In genomic region chr7:21611129-21611528, GRCh38 we compare ENCODE assay signal across 22 cellular contexts.
DNase-seq lines count a peak whose midpoint lies in the region; ATAC-seq, FAIRE-seq and TF ChIP-seq lines count a peak whose summit lies in the region.
"Had no signal": no experiment of that assay in that cellular context is flagged by ENCODE, and none has a peak within 500 bp of the region (broad histone marks: within the 10 kb centered on the region; RNA-seq: fewer than 3 reads in every experiment).

No MANE protein-coding gene starts in this region.

- no peak for FAIRE-seq in small intestine (lab: Jason Lieb, UNC)
- FAIRE-seq: A204.1, D721Med, GM12892, GM19239 had no signal

- WGBS in right lobe of liver (ENCODE audit: insufficient coverage, low coverage, low lambda C conversion rate, missing lambda C conversion rate), result 34% methylated on average over 4 of the region's 4 CpGs
- WGBS in small intestine, 3 donors, result 31 to 67% (median 45%) methylated on average over 4 of the region's 4 CpGs

- H3K9me3 ChIP-seq in right lobe of liver (no peaks in the 10 kb centered on the region), small intestine (ENCODE audit: control insufficient read depth, low read depth) (no peaks in the 10 kb centered on the region)
- H3K9me3 ChIP-seq: BLaER1 had no signal

- DNase-seq in DMS53 (lab: John Stamatoyannopoulos, UW), result peak; percentile 22
- DNase-seq in DMS53 treated with DMSO at 0.1 percent for 48 hours (lab: John Stamatoyannopoulos, UW; ENCODE audit: unreplicated experiment), result no peak
- DNase-seq in left lobe of liver (ENCODE audit: low spot score), result peak; percentile 81
- DNase-seq in right lobe of liver, result peak; percentile 65 to 80 (median 80)
- peak; percentile 65 for DNase-seq in small intestine
- DNase-seq in OCI-M2 (lab: John Stamatoyannopoulos, UW; ENCODE audit: unreplicated experiment), result no peak
- no peak for DNase-seq in NCI-H1694 treated with DMSO at 0.1 percent for 48 hours (lab: John Stamatoyannopoulos, UW)
- DNase-seq: CD4-positive, CD25-positive, alpha-beta regulatory T cell; CD8-positive, alpha-beta T cell; DMS 273 treated with DMSO at 0.1 percent for 48 hours; DND-41; H9 had no signal

- no peak for TF ChIP-seq CTCF in right lobe of liver (IDR thresholded peaks at IDR 0.05)

- H3K4me1 ChIP-seq in right lobe of liver (peaks cover 0 to 9% (median 4%) of the 10 kb centered on the region in 4 donors), small intestine (ENCODE audit: control insufficient read depth in 2 of 2, insufficient read depth in 1 of 2, low read depth in 1 of 2, low read length in 1 of 2) (no peaks in the 10 kb centered on the region)
- H3K4me1 ChIP-seq: BLaER1 had no signal

- no peaks in the 10 kb centered on the region for H3K36me3 ChIP-seq in right lobe of liver
- H3K36me3 ChIP-seq in small intestine (ENCODE audit: control insufficient read depth in 2 of 2, insufficient read depth in 2 of 2, low read length in 2 of 2), result no peaks in the 10 kb centered on the region
- H3K36me3 ChIP-seq: BLaER1 had no signal

- H3K27ac ChIP-seq in right lobe of liver (peak overlapping the region in 2 of 3 donors; percentile 27 to 37), small intestine (ENCODE audit: low read depth in 1 of 2, low read length in 1 of 2) (no peak overlapping the region)
- H3K27ac ChIP-seq: 22Rv1, BLaER1, C4-2B had no signal

- intact Hi-C loops in right lobe of liver (cut with DNase I), result no loop called here

- H3K27me3 ChIP-seq in right lobe of liver, result no peaks in the 10 kb centered on the region
- H3K27me3 ChIP-seq in small intestine (ENCODE audit: control insufficient read depth in 2 of 2, insufficient read depth in 2 of 2, low read length in 2 of 2), result no peaks in the 10 kb centered on the region
- H3K27me3 ChIP-seq: BLaER1 had no signal

- no peak for TF ChIP-seq POLR2A in right lobe of liver (IDR thresholded peaks at IDR 0.05)

- H3K4me3 ChIP-seq in right lobe of liver, result no peak overlapping the region
- no peak overlapping the region for H3K4me3 ChIP-seq in small intestine (ENCODE audit: low read depth in 1 of 2, low read length in 2 of 2)
- H3K4me3 ChIP-seq: BLaER1, GM23338 had no signal

- ATAC-seq in left lobe of liver (peak; percentile 93), right lobe of liver (peak; percentile 87 to 100 (median 94)), GM19035 (IDR thresholded peaks at IDR 0.05; ENCODE audit: unreplicated experiment) (no peak)
- ATAC-seq: CD8-positive, alpha-beta T cell; GM23338; HCT116 had no signal

Comparison
In these comparisons a context has a peak if more than half of its experiments do, and no peak if none do; other contexts are left out.
1. DNase-seq: peak in DMS53 (single experiment), left lobe of liver (single experiment), right lobe of liver (3 of 3) and small intestine (single experiment); none in DMS53 treated with DMSO at 0.1 percent for 48 hours (single experiment), OCI-M2 (single experiment) and NCI-H1694 treated with DMSO at 0.1 percent for 48 hours (single experiment).
2. H3K27ac ChIP-seq: peak in right lobe of liver (2 of 3); none in small intestine (0 of 2).